1 cellular context compared by ENCODE assay signal in the genomic region with DNA sequence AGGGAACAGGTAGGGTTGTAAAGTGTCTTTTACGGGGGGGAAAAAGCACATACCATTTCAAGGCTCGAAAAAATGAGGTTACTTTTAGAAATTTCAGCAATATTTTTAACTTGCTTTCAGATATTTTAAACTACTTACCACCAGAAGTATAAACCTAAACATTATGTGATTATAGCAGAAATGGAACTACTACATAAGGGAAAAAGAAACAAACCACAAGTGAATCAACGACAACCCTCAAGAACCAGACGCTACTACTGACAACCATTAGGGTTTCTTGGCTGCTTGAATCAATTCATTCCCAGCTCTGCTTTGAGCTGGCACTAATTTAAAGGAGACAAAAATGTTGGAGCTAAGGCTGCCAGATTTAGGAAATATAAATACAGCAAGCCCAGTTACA.
TF ChIP-seq lines count a peak whose summit lies in the region.

No MANE protein-coding gene starts in this region.

TF ChIP-seq in GM12878, 131 proteins besides CTCF, POLR2A, EP300 and RAD21 (continued from another document):
- TF ChIP-seq, protein P1, sequence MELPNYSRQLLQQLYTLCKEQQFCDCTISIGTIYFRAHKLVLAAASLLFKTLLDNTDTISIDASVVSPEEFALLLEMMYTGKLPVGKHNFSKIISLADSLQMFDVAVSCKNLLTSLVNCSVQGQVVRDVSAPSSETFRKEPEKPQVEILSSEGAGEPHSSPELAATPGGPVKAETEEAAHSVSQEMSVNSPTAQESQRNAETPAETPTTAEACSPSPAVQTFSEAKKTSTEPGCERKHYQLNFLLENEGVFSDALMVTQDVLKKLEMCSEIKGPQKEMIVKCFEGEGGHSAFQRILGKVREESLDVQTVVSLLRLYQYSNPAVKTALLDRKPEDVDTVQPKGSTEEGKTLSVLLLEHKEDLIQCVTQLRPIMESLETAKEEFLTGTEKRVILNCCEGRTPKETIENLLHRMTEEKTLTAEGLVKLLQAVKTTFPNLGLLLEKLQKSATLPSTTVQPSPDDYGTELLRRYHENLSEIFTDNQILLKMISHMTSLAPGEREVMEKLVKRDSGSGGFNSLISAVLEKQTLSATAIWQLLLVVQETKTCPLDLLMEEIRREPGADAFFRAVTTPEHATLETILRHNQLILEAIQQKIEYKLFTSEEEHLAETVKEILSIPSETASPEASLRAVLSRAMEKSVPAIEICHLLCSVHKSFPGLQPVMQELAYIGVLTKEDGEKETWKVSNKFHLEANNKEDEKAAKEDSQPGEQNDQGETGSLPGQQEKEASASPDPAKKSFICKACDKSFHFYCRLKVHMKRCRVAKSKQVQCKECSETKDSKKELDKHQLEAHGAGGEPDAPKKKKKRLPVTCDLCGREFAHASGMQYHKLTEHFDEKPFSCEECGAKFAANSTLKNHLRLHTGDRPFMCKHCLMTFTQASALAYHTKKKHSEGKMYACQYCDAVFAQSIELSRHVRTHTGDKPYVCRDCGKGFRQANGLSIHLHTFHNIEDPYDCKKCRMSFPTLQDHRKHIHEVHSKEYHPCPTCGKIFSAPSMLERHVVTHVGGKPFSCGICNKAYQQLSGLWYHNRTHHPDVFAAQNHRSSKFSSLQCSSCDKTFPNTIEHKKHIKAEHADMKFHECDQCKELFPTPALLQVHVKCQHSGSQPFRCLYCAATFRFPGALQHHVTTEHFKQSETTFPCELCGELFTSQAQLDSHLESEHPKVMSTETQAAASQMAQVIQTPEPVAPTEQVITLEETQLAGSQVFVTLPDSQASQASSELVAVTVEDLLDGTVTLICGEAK (IDR thresholded peaks at IDR 0.05; ENCODE audit: borderline replicate concordance), result no peak
- TF ChIP-seq HDAC2 (IDR thresholded peaks at IDR 0.05) (no peak), SREBF2 (IDR thresholded peaks at IDR 0.05; ENCODE audit: low read length) (no peak), ATF7 (IDR thresholded peaks at IDR 0.05; ENCODE audit: low read depth) (0 out of 2 replicates have a peak, but pooled peaks have one; percentile 20), IKZF1 (conservative IDR thresholded peaks at IDR 0.05) (no peak), SRF (IDR thresholded peaks at IDR 0.05; ENCODE audit: low read depth in 2 of 2, low read length in 2 of 2) (peak; percentile 51 to 92), CREM (IDR thresholded peaks at IDR 0.05; ENCODE audit: low read depth) (no peak), MYC (IDR thresholded peaks at IDR 0.05; ENCODE audit: insufficient read depth, insufficient read length, insufficient replicate concordance, low read length, severe bottlenecking) (no peak), EED (IDR thresholded peaks at IDR 0.05; ENCODE audit: low read depth) (no peak), JUND (IDR thresholded peaks at IDR 0.05; ENCODE audit: low read depth, low read length) (no peak), RUNX3 (IDR thresholded peaks at IDR 0.05; ENCODE audit: low read length) (peak; percentile 71), HDGF (IDR thresholded peaks at IDR 0.05) (no peak), CBFB (IDR thresholded peaks at IDR 0.05; ENCODE audit: low read depth) (no peak), FOS (IDR thresholded peaks at IDR 0.05; ENCODE audit: borderline replicate concordance, extremely low read depth, insufficient read length) (no peak)
- TF ChIP-seq, protein P2, sequence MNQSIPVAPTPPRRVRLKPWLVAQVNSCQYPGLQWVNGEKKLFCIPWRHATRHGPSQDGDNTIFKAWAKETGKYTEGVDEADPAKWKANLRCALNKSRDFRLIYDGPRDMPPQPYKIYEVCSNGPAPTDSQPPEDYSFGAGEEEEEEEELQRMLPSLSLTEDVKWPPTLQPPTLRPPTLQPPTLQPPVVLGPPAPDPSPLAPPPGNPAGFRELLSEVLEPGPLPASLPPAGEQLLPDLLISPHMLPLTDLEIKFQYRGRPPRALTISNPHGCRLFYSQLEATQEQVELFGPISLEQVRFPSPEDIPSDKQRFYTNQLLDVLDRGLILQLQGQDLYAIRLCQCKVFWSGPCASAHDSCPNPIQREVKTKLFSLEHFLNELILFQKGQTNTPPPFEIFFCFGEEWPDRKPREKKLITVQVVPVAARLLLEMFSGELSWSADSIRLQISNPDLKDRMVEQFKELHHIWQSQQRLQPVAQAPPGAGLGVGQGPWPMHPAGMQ (IDR thresholded peaks at IDR 0.05; ENCODE audit: borderline replicate concordance), result no peak
